In genomic region chr3:86629511-86629910, GRCh38 we compare ENCODE assay signal across 27 cellular contexts.
"Had no signal": no experiment of that assay in that cellular context is flagged by ENCODE, and none has a peak within 500 bp of the region (broad histone marks: within the 10 kb centered on the region; RNA-seq: fewer than 3 reads in every experiment).

No MANE protein-coding gene starts in this region.

- H3K4me1 ChIP-seq: left lung, right atrium auricular region, right lobe of liver, tibial nerve, uterus had no signal

- H3K9me3 Mint-ChIP-seq: mesothelial cell of epicardium, nephron progenitor cell, type B pancreatic cell had no signal

- H3K4me3 Mint-ChIP-seq: immature natural killer cell; mesothelial cell of epicardium; naive B cell; natural killer cell; nephron progenitor cell; stimulated activated memory B cell treated with anti-CD40 and anti-IgM and Interleukin-4, amounts not matched to agents 10 μg/mL and 1 μg/mL and 100 μg/mL, for 72 hours; stimulated activated naive CD8-positive, alpha-beta T cell treated with anti-CD3 and anti-CD28 coated beads, Interleukin-15, amount 100 ng/mL, for 72 hours; type B pancreatic cell had no signal

- H3K27ac ChIP-seq: left lung, ovary, right atrium auricular region, right lobe of liver, tibial nerve, uterus had no signal

- H3K27me3 ChIP-seq: left lung, ovary, right atrium auricular region, right lobe of liver, tibial nerve, uterus had no signal

- H3K4me3 ChIP-seq: left lung, lung, ovary, right atrium auricular region, right lobe of liver, smooth muscle cell, tibial nerve, uterus had no signal

- H3K9me3 ChIP-seq: left lung, ovary, right atrium auricular region, right lobe of liver, tibial nerve, uterus had no signal

- H3K27ac Mint-ChIP-seq: immature natural killer cell; mesothelial cell of epicardium; naive B cell; natural killer cell; nephron progenitor cell; progenitor cell of endocrine pancreas; stimulated activated memory B cell treated with anti-CD40 and anti-IgM and Interleukin-4, amounts not matched to agents 10 μg/mL and 1 μg/mL and 100 μg/mL, for 72 hours; stimulated activated naive CD8-positive, alpha-beta T cell treated with anti-CD3 and anti-CD28 coated beads, Interleukin-15, amount 100 ng/mL, for 72 hours; type B pancreatic cell had no signal

- H3K4me2 ChIP-seq: smooth muscle cell had no signal

- ATAC-seq: left colon; left lung; natural killer cell; right lobe of liver; stimulated activated memory B cell treated with anti-CD40 and anti-IgM and Interleukin-4, amounts not matched to agents 10 μg/mL and 1 μg/mL and 100 μg/mL, for 72 hours; stimulated activated naive CD8-positive, alpha-beta T cell treated with anti-CD3 and anti-CD28 coated beads, Interleukin-15, amount 100 ng/mL, for 72 hours had no signal

- H3K4me1 Mint-ChIP-seq: immature natural killer cell; mesothelial cell of epicardium; naive B cell; natural killer cell; nephron progenitor cell; stimulated activated memory B cell treated with anti-CD40 and anti-IgM and Interleukin-4, amounts not matched to agents 10 μg/mL and 1 μg/mL and 100 μg/mL, for 72 hours; stimulated activated naive CD8-positive, alpha-beta T cell treated with anti-CD3 and anti-CD28 coated beads, Interleukin-15, amount 100 ng/mL, for 72 hours had no signal

- H3K27me3 Mint-ChIP-seq: naive B cell; progenitor cell of endocrine pancreas; stimulated activated memory B cell treated with anti-CD40 and anti-IgM and Interleukin-4, amounts not matched to agents 10 μg/mL and 1 μg/mL and 100 μg/mL, for 72 hours; stimulated activated naive CD8-positive, alpha-beta T cell treated with anti-CD3 and anti-CD28 coated beads, Interleukin-15, amount 100 ng/mL, for 72 hours; type B pancreatic cell had no signal

- H3K36me3 ChIP-seq: left lung, ovary, right atrium auricular region, right lobe of liver, tibial nerve, uterus had no signal

- DNase-seq: hippocampal formation; immature natural killer cell; kidney; left colon; left lung; mesendoderm; naive B cell; natural killer cell; nephron progenitor cell; ovary; right lobe of liver; stimulated activated CD4-positive, alpha-beta T cell treated with anti-CD3 and anti-CD28 coated beads, Interleukin-1b, Interleukin-23, amount 100 ng/mL, for 48 hours; stimulated activated CD4-positive, alpha-beta T cell treated with anti-CD3 and anti-CD28 coated beads, Interleukin-2, amount 100 ng/mL, for 48 hours; stimulated activated CD4-positive, alpha-beta T cell treated with anti-CD3 and anti-CD28 coated beads, Interleukin-4, amount 100 ng/mL, for 4 hours; stimulated activated CD8-positive, alpha-beta memory T cell treated with anti-CD3 and anti-CD28 coated beads, Interleukin-4, amount 100 ng/mL, for 48 hours; stimulated activated naive CD4-positive, alpha-beta T cell treated with Interleukin-2 at 50 U/mL for 16 hours; stimulated activated naive CD8-positive, alpha-beta T cell treated with anti-CD3 and anti-CD28 coated beads, Interleukin-15, amount 100 ng/mL, for 72 hours; substantia nigra; uterus had no signal

- H3K36me3 Mint-ChIP-seq: immature natural killer cell; mesothelial cell of epicardium; naive B cell; stimulated activated memory B cell treated with anti-CD40 and anti-IgM and Interleukin-4, amounts not matched to agents 10 μg/mL and 1 μg/mL and 100 μg/mL, for 72 hours; type B pancreatic cell had no signal
